Comparison of ENCODE assay signal across 23 cellular contexts in genomic region chr11:27370374-27370773, GRCh38. TPM values are rescaled to one million over a fixed set of nuclear protein-coding genes. Genes with fewer than 3 reads are reported as not detected.
DNase-seq lines count a peak whose midpoint lies in the region; ATAC-seq and TF ChIP-seq lines count a peak whose summit lies in the region.
"Had no signal": no experiment of that assay in that cellular context is flagged by ENCODE, and none has a peak within 500 bp of the region (broad histone marks: within the 10 kb centered on the region; RNA-seq: fewer than 3 reads in every experiment).

No MANE protein-coding gene starts in this region.

- no peaks in the 10 kb centered on the region for H3K9me3 Mint-ChIP-seq in WTC11
- H3K9me3 Mint-ChIP-seq: activated T-cell treated with anti-CD3 and anti-CD28 coated beads, Interleukin-2, amount 50 U/mL, for 24 hours; CD4-positive, alpha-beta T cell; stimulated activated naive CD8-positive, alpha-beta T cell treated with anti-CD3 and anti-CD28 coated beads, Interleukin-15, Interleukin-2, amounts not matched to agents 100 ng/mL and 50 ng/mL, for 24 hours had no signal

- CTCF ChIA-PET in WTC11 (lab: Charles Lee), result interaction anchor here (0.7 to 1.3 kb wide), 4 partner anchors 11 to 186 kb away, joined by 3 to 4 read pairs (median 4); no protein-coding TSS in a partner anchor

- POLR2A ChIA-PET in WTC11 (lab: Charles Lee), result interaction anchor here (0.6 kb wide), 1 partner anchor 93 kb away, joined by 5 read pairs; no protein-coding TSS in a partner anchor

- intact Hi-C loops in spleen (cut with DNase I; ENCODE audit: low total_unique reads), result no loop called here

- peaks cover 44% of the 10 kb centered on the region for H3K36me3 Mint-ChIP-seq in WTC11

- no peak overlapping the region for H3K27ac Mint-ChIP-seq in WTC11
- H3K27ac Mint-ChIP-seq: activated CD4-positive, alpha-beta T cell treated with anti-CD3 and anti-CD28 coated beads for 36 hours; activated T-cell treated with anti-CD3 and anti-CD28 coated beads, Interleukin-2, amount 50 U/mL, for 24 hours; CD4-positive, alpha-beta T cell; stimulated activated naive CD8-positive, alpha-beta T cell treated with anti-CD3 and anti-CD28 coated beads, Interleukin-15, Interleukin-2, amounts not matched to agents 100 ng/mL and 50 ng/mL, for 24 hours had no signal

- H3K4me1 ChIP-seq in mesodermal cell (ENCODE audit: control insufficient read depth, insufficient read depth, low read length, poor library complexity, severe bottlenecking) (peaks cover 7% of the 10 kb centered on the region), spleen (no peaks in the 10 kb centered on the region)
- H3K4me1 ChIP-seq: lower lobe of right lung, tibial artery had no signal

- H3K36me3 ChIP-seq in mesodermal cell (ENCODE audit: control insufficient read depth, insufficient read depth, low read length) (peaks cover 57% of the 10 kb centered on the region), spleen (peaks cover 0 to 52% (median 5%) of the 10 kb centered on the region in 6 donors)
- H3K36me3 ChIP-seq: lower lobe of right lung had no signal

- H3K9me3 ChIP-seq in mesodermal cell (ENCODE audit: control insufficient read depth, low read length) (no peaks in the 10 kb centered on the region), spleen (no peaks in the 10 kb centered on the region)
- H3K9me3 ChIP-seq: lower lobe of right lung, tibial artery had no signal

- no peaks in the 10 kb centered on the region for H3K4me1 Mint-ChIP-seq in WTC11
- H3K4me1 Mint-ChIP-seq: activated CD4-positive, alpha-beta T cell treated with anti-CD3 and anti-CD28 coated beads for 36 hours had no signal

- WGBS in mesodermal cell (ENCODE audit: insufficient coverage in 2 of 2), 2 experiments, result 60 to 62% methylated on average over 1 to 2 of the region's 2 CpGs
- WGBS in spleen, 5 donors, result 64 to 83% (median 78%) methylated on average over 2 of the region's 2 CpGs

- H3K4me3 Mint-ChIP-seq in WTC11, result no peak overlapping the region
- H3K4me3 Mint-ChIP-seq: activated CD4-positive, alpha-beta T cell treated with anti-CD3 and anti-CD28 coated beads for 36 hours; activated T-cell treated with anti-CD3 and anti-CD28 coated beads, Interleukin-2, amount 50 U/mL, for 24 hours; CD4-positive, alpha-beta T cell; stimulated activated naive CD8-positive, alpha-beta T cell treated with anti-CD3 and anti-CD28 coated beads, Interleukin-15, Interleukin-2, amounts not matched to agents 100 ng/mL and 50 ng/mL, for 24 hours had no signal

- TF ChIP-seq POLR2A in spleen (IDR thresholded peaks at IDR 0.05), result no peak

- TF ChIP-seq CTCF in WTC11 (IDR thresholded peaks at IDR 0.05) (no peak), spleen (IDR thresholded peaks at IDR 0.05 in 8 of 11, conservative IDR thresholded peaks at IDR 0.05 in 3 of 11) (no peak)

- H3K27ac ChIP-seq in mesodermal cell (ENCODE audit: low read depth, low read length, severe bottlenecking) (peak overlapping the region; percentile 11), spleen (no peak overlapping the region)
- H3K27ac ChIP-seq: HL-60, lower lobe of right lung, tibial artery had no signal

- peak; percentile 48 for DNase-seq in COR-L47 (lab: John Stamatoyannopoulos, UW)
- peak; percentile 17 for DNase-seq in H4 (ENCODE audit: low spot score)
- no peak for DNase-seq in WTC11 (ENCODE audit: low spot score)
- DNase-seq in GOT3 (lab: John Stamatoyannopoulos, UW), result no peak
- no peak for DNase-seq in spleen
- DNase-seq: activated CD4-positive, alpha-beta T cell treated with anti-CD3 and anti-CD28 coated beads for 36 hours; activated CD8-positive, alpha-beta memory T cell treated with anti-CD3 and anti-CD28 coated beads for 24 hours; activated T-cell treated with anti-CD3 and anti-CD28 coated beads, Interleukin-2, amount 50 U/mL, for 24 hours; CD4-positive, alpha-beta T cell; cortex of kidney; GF-D8; lower lobe of right lung; NCI-H82; PC-3; retina; stimulated activated CD4-positive, alpha-beta T cell treated with anti-CD3 and anti-CD28 coated beads, Interleukin-12 subunit alpha, Interleukin-12 subunit beta, amount 100 ng/mL, for 4 hours; stimulated activated CD4-positive, alpha-beta T cell treated with anti-CD3 and anti-CD28 coated beads, Interleukin-4, amount 100 ng/mL, for 4 hours; tibial artery had no signal

- H3K27me3 Mint-ChIP-seq in WTC11 (ENCODE audit: low read depth), result no peaks in the 10 kb centered on the region
- H3K27me3 Mint-ChIP-seq: activated CD4-positive, alpha-beta T cell treated with anti-CD3 and anti-CD28 coated beads for 36 hours; activated T-cell treated with anti-CD3 and anti-CD28 coated beads, Interleukin-2, amount 50 U/mL, for 24 hours; CD4-positive, alpha-beta T cell; stimulated activated naive CD8-positive, alpha-beta T cell treated with anti-CD3 and anti-CD28 coated beads, Interleukin-15, Interleukin-2, amounts not matched to agents 100 ng/mL and 50 ng/mL, for 24 hours had no signal

- H3K4me3 ChIP-seq in mesodermal cell (ENCODE audit: extremely low read depth, insufficient read depth, low read length, poor library complexity, severe bottlenecking), result no peak overlapping the region
- no peak overlapping the region for H3K4me3 ChIP-seq in spleen
- H3K4me3 ChIP-seq: lower lobe of right lung, tibial artery had no signal

- H3K27me3 ChIP-seq in spleen (replicated peaks in 1 of 7), result no peaks in the 10 kb centered on the region
- H3K27me3 ChIP-seq: tibial artery had no signal

- ATAC-seq in WTC11 (peak; percentile 79), GM21825 (IDR thresholded peaks at IDR 0.05; ENCODE audit: unreplicated experiment) (no peak), HG02642 (IDR thresholded peaks at IDR 0.05; ENCODE audit: poor library complexity, unreplicated experiment) (no peak)
- ATAC-seq: activated CD4-positive, alpha-beta T cell treated with anti-CD3 and anti-CD28 coated beads for 36 hours; lower lobe of right lung; PC-3 had no signal

TF ChIP-seq in WTC11, 78 proteins besides CTCF, POLR2A, EP300 and RAD21:
- TF ChIP-seq E2F5 (CRISPR knock-in tag; IDR thresholded peaks at IDR 0.05) (no peak), ZNF317 (CRISPR knock-in tag; IDR thresholded peaks at IDR 0.05; ENCODE audit: borderline replicate concordance, low read depth) (no peak), PRDM15 (CRISPR knock-in tag; IDR thresholded peaks at IDR 0.05) (no peak), PRRX2 (CRISPR knock-in tag; IDR thresholded peaks at IDR 0.05) (no peak), ATF1 (CRISPR knock-in tag; IDR thresholded peaks at IDR 0.05) (no peak), IRF1 (CRISPR knock-in tag; IDR thresholded peaks at IDR 0.05) (no peak), ZNF416 (CRISPR knock-in tag; IDR thresholded peaks at IDR 0.05) (no peak), SOX15 (CRISPR knock-in tag; IDR thresholded peaks at IDR 0.05) (no peak), CREB1 (CRISPR knock-in tag; IDR thresholded peaks at IDR 0.05) (no peak)

RNA-seq across cellular contexts. Expression of gene CCDC34, which starts 7.4 kb away (rescaled TPM):
- total RNA-seq in H4 (2014; rRNA removed; shearing (Covaris generic)), result 29.7 and 29.8 TPM in 2 replicates
- total RNA-seq in WTC11 (2021) (18.9 to 23.7 TPM (median 22.8 TPM) in 3 replicates), spleen (1 to 10 TPM; 2.2 to 4.9 (median 3.0) TPM)
- 25.3 TPM for polyA plus RNA-seq in mesodermal cell (2013, experiment 1 of 2)
- 42.7 TPM for polyA plus RNA-seq in mesodermal cell (2013, experiment 2 of 2)
- polyA plus RNA-seq in spleen, result 1 to 10 TPM; 5.0 to 6.1 (median 5.2) TPM

Comparison
In these comparisons a context has a peak if more than half of its experiments do, and no peak if none do; other contexts are left out.
1. DNase-seq: peak in COR-L47 (single experiment) and H4 (single experiment); none in WTC11 (single experiment), GOT3 (single experiment) and spleen (single experiment).